Comparison of ENCODE assay signal across 8 cellular contexts in genomic region chr18:21897811-21898210, GRCh38.
DNase-seq lines count a peak whose midpoint lies in the region; ATAC-seq and TF ChIP-seq lines count a peak whose summit lies in the region.

No MANE protein-coding gene starts in this region.

- intact Hi-C loops in left colon (cut with DNase I, micrococcal nuclease) (loop anchor here in 1 of 2 donors (5.0 kb wide), 1 partner anchor 664 kb away; no protein-coding TSS in a partner anchor), tibial artery (cut with DNase I; ENCODE audit: low total_unique reads) (no loop called here)

- H3K27me3 ChIP-seq in tibial artery: peaks cover 0 to 3% of the 10 kb centered on the region in 2 donors

- TF ChIP-seq CTCF in cardiac fibroblast (IDR thresholded peaks at IDR 0.05; ENCODE audit: low read depth, low read length) (peak; percentile 81), tibial artery (IDR thresholded peaks at IDR 0.05) (peak; percentile 44 to 57)

- ATAC-seq in HG02610 (IDR thresholded peaks at IDR 0.05; ENCODE audit: unreplicated experiment): peak; percentile 71
- peak; percentile 66 for ATAC-seq in left colon

- H3K27ac ChIP-seq in tibial artery: no peak overlapping the region

- H3K4me1 ChIP-seq in tibial artery: no peaks in the 10 kb centered on the region

- no peaks in the 10 kb centered on the region for H3K9me3 ChIP-seq in tibial artery

- no peaks in the 10 kb centered on the region for H3K36me3 ChIP-seq in tibial artery

- DNase-seq in AG08395 (ENCODE audit: low spot score) (peak; percentile 68), ELR (ENCODE audit: low read depth) (peak; percentile 64), NCI-H526 (lab: John Stamatoyannopoulos, UW) (peak; percentile 0 to 65), cardiac fibroblast (ENCODE audit: low read depth in 2 of 2) (peak; percentile 62 to 63), left colon (peak; percentile 28 to 46), tibial artery (peak in 1 of 2 donors; percentile 26), GOT3 (lab: John Stamatoyannopoulos, UW) (no peak)

- H3K4me3 ChIP-seq in cardiac fibroblast (replicated peaks in 1 of 2; ENCODE audit: low read depth in 2 of 2, low read length in 2 of 2): no peak overlapping the region
- H3K4me3 ChIP-seq in tibial artery: no peak overlapping the region
